26 cellular contexts compared by ENCODE assay signal in the genomic region with DNA sequence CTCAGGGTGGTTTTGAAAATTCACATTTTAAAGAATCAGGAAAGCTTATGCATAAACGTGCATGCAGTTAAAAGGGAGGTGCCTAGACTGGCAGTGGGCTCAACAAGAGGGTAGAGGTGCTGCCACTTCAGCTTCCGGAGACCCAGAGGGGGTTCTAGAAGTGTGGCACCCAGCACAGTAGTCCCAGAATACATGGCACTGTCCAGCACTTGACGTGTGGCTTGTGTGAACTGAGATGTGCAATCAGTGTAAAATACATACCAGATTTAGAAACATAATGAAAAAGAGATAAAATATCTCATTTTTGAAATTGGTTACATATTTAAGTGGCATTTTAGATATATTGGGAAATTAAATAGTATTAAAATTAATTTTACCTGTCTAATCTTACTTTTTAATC.
"Had no signal": no experiment of that assay in that cellular context is flagged by ENCODE, and none has a peak within 500 bp of the region (broad histone marks: within the 10 kb centered on the region; RNA-seq: fewer than 3 reads in every experiment).

No MANE protein-coding gene starts in this region.

- H3K27ac ChIP-seq: coronary artery, epithelial cell of prostate, esophagus squamous epithelium, gastrocnemius medialis, heart right ventricle, left lung, lower lobe of right lung had no signal

- H3K36me3 ChIP-seq: esophagus squamous epithelium, gastrocnemius medialis, left lung, lower lobe of right lung had no signal

- H3K9me3 ChIP-seq: esophagus squamous epithelium, gastrocnemius medialis, lower lobe of right lung, mucosa of descending colon had no signal

- H3K27me3 ChIP-seq: esophagus squamous epithelium, gastrocnemius medialis, heart right ventricle, left lung had no signal

- ATAC-seq: effector memory CD8-positive, alpha-beta T cell; esophagus mucosa; gastrocnemius medialis; heart right ventricle; left cardiac atrium; left lung; left ventricle myocardium superior; lower lobe of right lung; mucosa of descending colon had no signal

- DNase-seq: dermis blood vessel endothelial cell; effector CD8-positive, alpha-beta T cell; effector memory CD8-positive, alpha-beta T cell; endodermal cell; erythroblast; esophagus squamous epithelium; foreskin fibroblast; foreskin melanocyte; gastrocnemius medialis; glutamatergic neuron; head of caudate nucleus; heart right ventricle; hippocampal formation; left cardiac atrium; left lung; left ventricle myocardium superior; lower lobe of right lung; mesenchymal stem cell; mucosa of descending colon; naive B cell had no signal

- FAIRE-seq: endometrium, islet of Langerhans, keratinocyte had no signal

- H3K4me3 ChIP-seq: coronary artery, esophagus squamous epithelium, gastrocnemius medialis, heart right ventricle, left lung, lower lobe of right lung, mucosa of descending colon had no signal
